ENCODE assay signal across 1 cellular context in the genomic region with DNA sequence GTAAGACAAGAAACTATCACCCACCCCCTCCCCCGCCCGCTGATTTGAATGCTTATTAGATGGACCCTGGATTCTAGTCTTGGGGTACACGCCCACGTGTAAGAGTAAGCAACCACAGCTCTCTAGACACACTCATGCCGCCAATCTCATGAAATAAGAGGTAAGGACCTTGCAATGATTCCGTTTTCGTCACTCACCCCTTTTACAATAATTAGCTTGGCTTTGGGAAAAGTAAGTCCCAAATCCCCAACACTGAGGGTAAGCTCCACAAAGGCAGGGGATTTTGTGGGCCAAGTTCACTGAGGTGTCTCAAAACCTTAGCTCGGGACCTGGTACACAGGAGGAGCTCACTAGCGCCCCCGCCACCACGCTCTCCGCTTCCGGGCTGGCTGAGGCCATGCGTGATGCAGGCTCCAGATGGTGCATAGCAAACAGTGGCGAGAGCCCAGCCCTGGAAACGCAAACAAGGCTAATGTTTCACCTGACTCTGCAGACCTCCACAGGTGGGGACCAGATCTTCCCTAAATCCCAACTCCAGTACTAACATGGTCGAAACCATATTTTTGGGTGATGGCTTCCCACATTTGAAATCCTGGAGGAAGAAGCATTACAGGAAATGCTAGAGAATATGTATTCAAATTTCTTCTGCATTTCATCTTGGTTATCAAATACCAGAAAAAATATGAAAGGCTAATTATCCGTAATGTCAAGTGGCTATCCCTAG.
TF ChIP-seq lines count a peak whose summit lies in the region.

No MANE protein-coding gene starts in this region.

TF ChIP-seq in HepG2, 621 proteins besides CTCF, POLR2A, EP300 and RAD21:
- TF ChIP-seq, protein P1, sequence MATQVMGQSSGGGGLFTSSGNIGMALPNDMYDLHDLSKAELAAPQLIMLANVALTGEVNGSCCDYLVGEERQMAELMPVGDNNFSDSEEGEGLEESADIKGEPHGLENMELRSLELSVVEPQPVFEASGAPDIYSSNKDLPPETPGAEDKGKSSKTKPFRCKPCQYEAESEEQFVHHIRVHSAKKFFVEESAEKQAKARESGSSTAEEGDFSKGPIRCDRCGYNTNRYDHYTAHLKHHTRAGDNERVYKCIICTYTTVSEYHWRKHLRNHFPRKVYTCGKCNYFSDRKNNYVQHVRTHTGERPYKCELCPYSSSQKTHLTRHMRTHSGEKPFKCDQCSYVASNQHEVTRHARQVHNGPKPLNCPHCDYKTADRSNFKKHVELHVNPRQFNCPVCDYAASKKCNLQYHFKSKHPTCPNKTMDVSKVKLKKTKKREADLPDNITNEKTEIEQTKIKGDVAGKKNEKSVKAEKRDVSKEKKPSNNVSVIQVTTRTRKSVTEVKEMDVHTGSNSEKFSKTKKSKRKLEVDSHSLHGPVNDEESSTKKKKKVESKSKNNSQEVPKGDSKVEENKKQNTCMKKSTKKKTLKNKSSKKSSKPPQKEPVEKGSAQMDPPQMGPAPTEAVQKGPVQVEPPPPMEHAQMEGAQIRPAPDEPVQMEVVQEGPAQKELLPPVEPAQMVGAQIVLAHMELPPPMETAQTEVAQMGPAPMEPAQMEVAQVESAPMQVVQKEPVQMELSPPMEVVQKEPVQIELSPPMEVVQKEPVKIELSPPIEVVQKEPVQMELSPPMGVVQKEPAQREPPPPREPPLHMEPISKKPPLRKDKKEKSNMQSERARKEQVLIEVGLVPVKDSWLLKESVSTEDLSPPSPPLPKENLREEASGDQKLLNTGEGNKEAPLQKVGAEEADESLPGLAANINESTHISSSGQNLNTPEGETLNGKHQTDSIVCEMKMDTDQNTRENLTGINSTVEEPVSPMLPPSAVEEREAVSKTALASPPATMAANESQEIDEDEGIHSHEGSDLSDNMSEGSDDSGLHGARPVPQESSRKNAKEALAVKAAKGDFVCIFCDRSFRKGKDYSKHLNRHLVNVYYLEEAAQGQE (IDR thresholded peaks at IDR 0.05; ENCODE audit: borderline replicate concordance in 1 of 2, low read depth in 1 of 2, low read length in 2 of 2) = no peak
- TF ChIP-seq, protein P2, sequence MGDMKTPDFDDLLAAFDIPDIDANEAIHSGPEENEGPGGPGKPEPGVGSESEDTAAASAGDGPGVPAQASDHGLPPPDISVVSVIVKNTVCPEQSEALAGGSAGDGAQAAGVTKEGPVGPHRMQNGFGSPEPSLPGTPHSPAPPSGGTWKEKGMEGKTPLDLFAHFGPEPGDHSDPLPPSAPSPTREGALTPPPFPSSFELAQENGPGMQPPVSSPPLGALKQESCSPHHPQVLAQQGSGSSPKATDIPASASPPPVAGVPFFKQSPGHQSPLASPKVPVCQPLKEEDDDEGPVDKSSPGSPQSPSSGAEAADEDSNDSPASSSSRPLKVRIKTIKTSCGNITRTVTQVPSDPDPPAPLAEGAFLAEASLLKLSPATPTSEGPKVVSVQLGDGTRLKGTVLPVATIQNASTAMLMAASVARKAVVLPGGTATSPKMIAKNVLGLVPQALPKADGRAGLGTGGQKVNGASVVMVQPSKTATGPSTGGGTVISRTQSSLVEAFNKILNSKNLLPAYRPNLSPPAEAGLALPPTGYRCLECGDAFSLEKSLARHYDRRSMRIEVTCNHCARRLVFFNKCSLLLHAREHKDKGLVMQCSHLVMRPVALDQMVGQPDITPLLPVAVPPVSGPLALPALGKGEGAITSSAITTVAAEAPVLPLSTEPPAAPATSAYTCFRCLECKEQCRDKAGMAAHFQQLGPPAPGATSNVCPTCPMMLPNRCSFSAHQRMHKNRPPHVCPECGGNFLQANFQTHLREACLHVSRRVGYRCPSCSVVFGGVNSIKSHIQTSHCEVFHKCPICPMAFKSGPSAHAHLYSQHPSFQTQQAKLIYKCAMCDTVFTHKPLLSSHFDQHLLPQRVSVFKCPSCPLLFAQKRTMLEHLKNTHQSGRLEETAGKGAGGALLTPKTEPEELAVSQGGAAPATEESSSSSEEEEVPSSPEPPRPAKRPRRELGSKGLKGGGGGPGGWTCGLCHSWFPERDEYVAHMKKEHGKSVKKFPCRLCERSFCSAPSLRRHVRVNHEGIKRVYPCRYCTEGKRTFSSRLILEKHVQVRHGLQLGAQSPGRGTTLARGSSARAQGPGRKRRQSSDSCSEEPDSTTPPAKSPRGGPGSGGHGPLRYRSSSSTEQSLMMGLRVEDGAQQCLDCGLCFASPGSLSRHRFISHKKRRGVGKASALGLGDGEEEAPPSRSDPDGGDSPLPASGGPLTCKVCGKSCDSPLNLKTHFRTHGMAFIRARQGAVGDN (CRISPR knock-in tag; IDR thresholded peaks at IDR 0.05) = peak; percentile 49
- no peak for TF ChIP-seq ZNF749 (CRISPR knock-in tag; IDR thresholded peaks at IDR 0.05; ENCODE audit: borderline replicate concordance)
- 0 out of 2 replicates have a peak, but pooled peaks have one; percentile 27 for TF ChIP-seq GABPB1 (CRISPR knock-in tag; IDR thresholded peaks at IDR 0.05)
- peak; percentile 53; the same call in 1 of the 2 replicates for TF ChIP-seq ZBTB4 (CRISPR knock-in tag; IDR thresholded peaks at IDR 0.05; ENCODE audit: borderline replicate concordance)
- no peak for TF ChIP-seq GABPA (IDR thresholded peaks at IDR 0.05; ENCODE audit: low read depth, low read length)
- TF ChIP-seq GABPA (CRISPR knock-in tag; IDR thresholded peaks at IDR 0.05; ENCODE audit: low read depth) = peak; percentile 44; the same call in 1 of the 2 replicates
- peak; percentile 87 for TF ChIP-seq ZBTB38 (CRISPR knock-in tag; IDR thresholded peaks at IDR 0.05)
- TF ChIP-seq, protein P3, sequence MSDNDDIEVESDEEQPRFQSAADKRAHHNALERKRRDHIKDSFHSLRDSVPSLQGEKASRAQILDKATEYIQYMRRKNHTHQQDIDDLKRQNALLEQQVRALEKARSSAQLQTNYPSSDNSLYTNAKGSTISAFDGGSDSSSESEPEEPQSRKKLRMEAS (IDR thresholded peaks at IDR 0.05) = 0 out of 2 replicates have a peak, but pooled peaks have one; percentile 8
- no peak for TF ChIP-seq AGO2 (optimal IDR thresholded peaks at IDR 0.05; ENCODE audit: low read depth, low read length)
- TF ChIP-seq ZMYM4 (CRISPR knock-in tag; IDR thresholded peaks at IDR 0.05) = 0 out of 2 replicates have a peak, but pooled peaks have one; percentile 15
- 0 out of 2 replicates have a peak, but pooled peaks have one; percentile 17 for TF ChIP-seq STAG1 (CRISPR knock-in tag; IDR thresholded peaks at IDR 0.05)
- TF ChIP-seq, protein P4, sequence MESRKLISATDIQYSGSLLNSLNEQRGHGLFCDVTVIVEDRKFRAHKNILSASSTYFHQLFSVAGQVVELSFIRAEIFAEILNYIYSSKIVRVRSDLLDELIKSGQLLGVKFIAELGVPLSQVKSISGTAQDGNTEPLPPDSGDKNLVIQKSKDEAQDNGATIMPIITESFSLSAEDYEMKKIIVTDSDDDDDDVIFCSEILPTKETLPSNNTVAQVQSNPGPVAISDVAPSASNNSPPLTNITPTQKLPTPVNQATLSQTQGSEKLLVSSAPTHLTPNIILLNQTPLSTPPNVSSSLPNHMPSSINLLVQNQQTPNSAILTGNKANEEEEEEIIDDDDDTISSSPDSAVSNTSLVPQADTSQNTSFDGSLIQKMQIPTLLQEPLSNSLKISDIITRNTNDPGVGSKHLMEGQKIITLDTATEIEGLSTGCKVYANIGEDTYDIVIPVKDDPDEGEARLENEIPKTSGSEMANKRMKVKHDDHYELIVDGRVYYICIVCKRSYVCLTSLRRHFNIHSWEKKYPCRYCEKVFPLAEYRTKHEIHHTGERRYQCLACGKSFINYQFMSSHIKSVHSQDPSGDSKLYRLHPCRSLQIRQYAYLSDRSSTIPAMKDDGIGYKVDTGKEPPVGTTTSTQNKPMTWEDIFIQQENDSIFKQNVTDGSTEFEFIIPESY (CRISPR knock-in tag; IDR thresholded peaks at IDR 0.05) = peak; percentile 93
- TF ChIP-seq GATAD2A (CRISPR knock-in tag; IDR thresholded peaks at IDR 0.05) = no peak
TF ChIP-seq in HepG2: peak in this region for 9.
